8 cellular contexts compared by ENCODE assay signal in the genomic region with DNA sequence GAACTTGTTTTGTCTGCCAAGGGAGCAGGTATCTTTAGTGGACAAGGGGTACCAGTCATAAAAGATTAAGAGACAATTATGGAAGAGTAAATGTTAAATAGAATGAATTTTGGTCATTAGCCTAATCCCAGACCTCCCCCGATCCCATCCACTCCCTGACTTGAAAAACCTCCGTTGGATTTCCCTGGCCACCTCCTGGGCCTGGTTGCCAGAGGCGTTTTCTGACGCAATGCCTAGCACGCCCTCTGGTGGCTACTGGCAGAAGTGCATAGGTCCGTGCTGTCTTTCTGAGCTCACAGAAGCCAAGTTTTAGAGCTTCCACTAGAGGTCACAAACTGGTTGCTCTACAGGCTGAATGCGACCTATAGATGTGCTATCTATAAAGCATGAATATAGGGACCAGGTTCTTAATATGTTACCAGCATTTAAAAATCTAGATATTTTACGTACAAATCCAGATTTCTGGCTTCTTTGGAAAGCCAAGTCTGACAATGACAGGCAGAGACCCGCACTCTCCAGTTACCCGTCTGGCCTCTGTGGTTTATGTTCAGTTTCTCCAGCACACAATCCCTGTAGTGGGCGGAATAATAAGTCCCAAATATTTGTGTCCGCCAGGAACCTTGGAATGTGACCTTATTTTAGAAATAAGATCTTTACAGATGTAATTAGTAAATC. TPM values are rescaled to one million over a fixed set of nuclear protein-coding genes. Genes with fewer than 3 reads are reported as not detected.
DNase-seq lines count a peak whose midpoint lies in the region; ATAC-seq, FAIRE-seq and TF ChIP-seq lines count a peak whose summit lies in the region.

No MANE protein-coding gene starts in this region.

- no peak overlapping the region for H3K4me3 Mint-ChIP-seq in activated CD4-positive, alpha-beta T cell treated with anti-CD3 and anti-CD28 coated beads, Interleukin-2, amount 10 ng/mL, durations not matched to agents 24 days and 14 days

- peaks cover 3% of the 10 kb centered on the region for H3K36me3 Mint-ChIP-seq in activated CD4-positive, alpha-beta T cell treated with anti-CD3 and anti-CD28 coated beads, Interleukin-2, amount 10 ng/mL, durations not matched to agents 24 days and 14 days (ENCODE audit: low read depth)

- H3K9me3 Mint-ChIP-seq in activated CD4-positive, alpha-beta T cell treated with anti-CD3 and anti-CD28 coated beads, Interleukin-2, amount 10 ng/mL, durations not matched to agents 24 days and 14 days, result no peaks in the 10 kb centered on the region

- peak overlapping the region; percentile 72 for H3K27ac Mint-ChIP-seq in activated CD4-positive, alpha-beta T cell treated with anti-CD3 and anti-CD28 coated beads, Interleukin-2, amount 10 ng/mL, durations not matched to agents 24 days and 14 days

- peak; percentile 55 for ATAC-seq in HG03571 (IDR thresholded peaks at IDR 0.05; ENCODE audit: unreplicated experiment)
- ATAC-seq in left lobe of liver, result peak; percentile 98
- ATAC-seq in GM19455 (IDR thresholded peaks at IDR 0.05; ENCODE audit: unreplicated experiment), result no peak

- DNase-seq in NCI-H748 (lab: John Stamatoyannopoulos, UW; ENCODE audit: unreplicated experiment), result peak; percentile 83
- peak; percentile 95 for DNase-seq in activated CD4-positive, alpha-beta T cell treated with anti-CD3 and anti-CD28 coated beads, Interleukin-2, amount 10 ng/mL, durations not matched to agents 24 days and 14 days
- peak; percentile 91 for DNase-seq in left lobe of liver (ENCODE audit: low spot score)
- DNase-seq in stimulated activated CD4-positive, alpha-beta T cell treated with anti-CD3 and anti-CD28 coated beads, Interleukin-4, amount 100 ng/mL, for 24 hours, result peak; percentile 94

- intact Hi-C loops in activated CD4-positive, alpha-beta T cell treated with anti-CD3 and anti-CD28 coated beads, Interleukin-2, amount 10 ng/mL, durations not matched to agents 24 days and 14 days (cut with micrococcal nuclease), result loop anchor here (1.0 kb wide), 4 partner anchors 92 to 292 kb away; no protein-coding TSS in a partner anchor

- peaks cover 6% of the 10 kb centered on the region for H3K4me1 Mint-ChIP-seq in activated CD4-positive, alpha-beta T cell treated with anti-CD3 and anti-CD28 coated beads, Interleukin-2, amount 10 ng/mL, durations not matched to agents 24 days and 14 days

- peak; percentile 28 for FAIRE-seq in colon (lab: Jason Lieb, UNC)

- TF ChIP-seq CTCF in GM12872 (IDR thresholded peaks at IDR 0.05; ENCODE audit: insufficient read depth, low read depth, low read length), result peak; percentile 98

- H3K27me3 Mint-ChIP-seq in activated CD4-positive, alpha-beta T cell treated with anti-CD3 and anti-CD28 coated beads, Interleukin-2, amount 10 ng/mL, durations not matched to agents 24 days and 14 days, result no peaks in the 10 kb centered on the region

RNA-seq across cellular contexts. Expression of a gene that starts 39.8 kb away (rescaled TPM):
- total RNA-seq in activated CD4-positive, alpha-beta T cell treated with anti-CD3 and anti-CD28 coated beads, Interleukin-2, amount 10 ng/mL, durations not matched to agents 24 days and 14 days, result 104 and 106 TPM in 2 replicates
- 1.6 TPM for total RNA-seq in left lobe of liver

Comparison
In these comparisons a context has a peak if more than half of its experiments do, and no peak if none do; other contexts are left out.
1. RNA of a gene that starts 39.8 kb away (total RNA-seq): 104 to 106 TPM in activated CD4-positive, alpha-beta T cell treated with anti-CD3 and anti-CD28 coated beads, Interleukin-2, amount 10 ng/mL, durations not matched to agents 24 days and 14 days; 1.6 TPM in left lobe of liver (single experiment); every median in the first group is over 10 times any median in the second.
2. Peak in every context shown above with its lines, with median percentiles within 50 percentile points of each other: DNase-seq.